12 cellular contexts compared by ENCODE assay signal in genomic region chr4:73086095-73086869, GRCh38. TPM values are rescaled to one million over a fixed set of nuclear protein-coding genes. Genes with fewer than 3 reads are reported as not detected.
DNase-seq lines count a peak whose midpoint lies in the region; ATAC-seq, FAIRE-seq and TF ChIP-seq lines count a peak whose summit lies in the region.
"Had no signal": no experiment of that assay in that cellular context is flagged by ENCODE, and none has a peak within 500 bp of the region (broad histone marks: within the 10 kb centered on the region; RNA-seq: fewer than 3 reads in every experiment).

No MANE protein-coding gene starts in this region.

- WGBS in pancreas, 2 donors: 41 to 44% methylated on average over 6 of the region's 6 CpGs
- 69 to 78% (median 74%) methylated on average over 6 of the region's 6 CpGs for WGBS in psoas muscle, 3 donors

- H3K36me3 Mint-ChIP-seq in activated CD4-positive, alpha-beta memory T cell treated with anti-CD3 and anti-CD28 coated beads, Interleukin-2, amount 10 ng/mL, durations not matched to agents 7 days and 5 days (ENCODE audit: low read depth): peaks cover 46% of the 10 kb centered on the region
- peaks cover 35% of the 10 kb centered on the region for H3K36me3 Mint-ChIP-seq in activated CD4-positive, alpha-beta memory T cell treated with anti-CD3 and anti-CD28 coated beads for 36 hours
- H3K36me3 Mint-ChIP-seq in effector memory CD8-positive, alpha-beta T cell (ENCODE audit: insufficient read depth): peaks cover 24% of the 10 kb centered on the region

- no peaks in the 10 kb centered on the region for H4K20me1 ChIP-seq in MM.1S (ENCODE audit: insufficient read depth, low read length)

- H3K27me3 Mint-ChIP-seq in activated CD4-positive, alpha-beta memory T cell treated with anti-CD3 and anti-CD28 coated beads, Interleukin-2, amount 10 ng/mL, durations not matched to agents 7 days and 5 days: no peaks in the 10 kb centered on the region
- no peaks in the 10 kb centered on the region for H3K27me3 Mint-ChIP-seq in activated CD4-positive, alpha-beta memory T cell treated with anti-CD3 and anti-CD28 coated beads for 36 hours
- no peaks in the 10 kb centered on the region for H3K27me3 Mint-ChIP-seq in effector memory CD8-positive, alpha-beta T cell
- H3K27me3 Mint-ChIP-seq: type B pancreatic cell had no signal

- peak overlapping the region; percentile 63 for H3K4me3 Mint-ChIP-seq in activated CD4-positive, alpha-beta memory T cell treated with anti-CD3 and anti-CD28 coated beads, Interleukin-2, amount 10 ng/mL, durations not matched to agents 7 days and 5 days
- no peak overlapping the region for H3K4me3 Mint-ChIP-seq in activated CD4-positive, alpha-beta memory T cell treated with anti-CD3 and anti-CD28 coated beads for 36 hours
- H3K4me3 Mint-ChIP-seq in effector memory CD8-positive, alpha-beta T cell: peak overlapping the region; percentile 69 to 75
- H3K4me3 Mint-ChIP-seq: type B pancreatic cell had no signal

- peak overlapping the region; percentile 67 for H3K4me2 ChIP-seq in MM.1S (ENCODE audit: low read depth, low read length)

- POLR2A ChIA-PET in activated CD4-positive, alpha-beta memory T cell treated with anti-CD3 and anti-CD28 coated beads, Interleukin-2, amount 10 ng/mL, durations not matched to agents 7 days and 5 days (lab: Charles Lee): interaction anchor here (1.3 to 1.9 kb wide), 3 partner anchors 16 to 172 kb away, joined by 4 to 5 read pairs (median 4); partner anchors contain the start of gene ANKRD17
- POLR2A ChIA-PET in activated CD4-positive, alpha-beta memory T cell treated with anti-CD3 and anti-CD28 coated beads for 36 hours (lab: Charles Lee): no interaction called here

- CTCF ChIA-PET in activated CD4-positive, alpha-beta memory T cell treated with anti-CD3 and anti-CD28 coated beads, Interleukin-2, amount 10 ng/mL, durations not matched to agents 7 days and 5 days (lab: Charles Lee): interaction anchor here (1.1 to 1.4 kb wide), 3 partner anchors 17 to 172 kb away, joined by 3 to 6 read pairs (median 6); partner anchors contain the start of genes ANKRD17 and COX18
- CTCF ChIA-PET in activated CD4-positive, alpha-beta memory T cell treated with anti-CD3 and anti-CD28 coated beads for 36 hours (lab: Charles Lee): no interaction called here

- H3K27ac ChIP-seq in MM.1S (ENCODE audit: low read length) (peak overlapping the region; percentile 73; the same call in 1 of the 2 replicates), pancreas (no peak overlapping the region), psoas muscle (no peak overlapping the region)
- H3K27ac ChIP-seq: RWPE1 had no signal

- H3K4me1 ChIP-seq in MM.1S (ENCODE audit: low read length) (peaks cover 13% of the 10 kb centered on the region), pancreas (peaks cover 9 to 12% (median 10%) of the 10 kb centered on the region in 3 donors), psoas muscle (no peaks in the 10 kb centered on the region)

- FAIRE-seq in pancreas (lab: Jason Lieb, UNC): peak; percentile 88

- H3K79me2 ChIP-seq in MM.1S (ENCODE audit: low read length): peaks cover 30% of the 10 kb centered on the region

- H3K27me3 ChIP-seq in MM.1S (replicated peaks; ENCODE audit: insufficient read depth, low read length): no peaks in the 10 kb centered on the region
- no peaks in the 10 kb centered on the region for H3K27me3 ChIP-seq in pancreas
- H3K27me3 ChIP-seq in psoas muscle (ENCODE audit: insufficient read depth in 3 of 3, low read length in 2 of 3): no peaks in the 10 kb centered on the region

- no peak for DNase-seq in activated CD4-positive, alpha-beta memory T cell treated with anti-CD3 and anti-CD28 coated beads, Interleukin-2, amount 10 ng/mL, durations not matched to agents 7 days and 5 days
- no peak for DNase-seq in activated CD4-positive, alpha-beta memory T cell treated with anti-CD3 and anti-CD28 coated beads for 36 hours
- DNase-seq in MM.1S (peak; percentile 71), pancreas (no peak), NCI-H748 treated with DMSO at 0.1 percent for 48 hours (lab: John Stamatoyannopoulos, UW) (no peak), NCI-H1694 treated with DMSO at 0.1 percent for 48 hours (lab: John Stamatoyannopoulos, UW) (no peak), psoas muscle (no peak)
- no peak for DNase-seq in effector memory CD8-positive, alpha-beta T cell
- DNase-seq: EL, erythroblast had no signal

- H3K36me3 ChIP-seq in MM.1S (replicated peaks; ENCODE audit: insufficient read depth, low read length) (no peaks in the 10 kb centered on the region), pancreas (peaks cover 0 to 16% (median 4%) of the 10 kb centered on the region in 3 donors), psoas muscle (ENCODE audit: insufficient read depth in 1 of 2, low read depth in 1 of 2) (peaks cover 8 to 79% of the 10 kb centered on the region in 2 donors)

- peaks cover 3% of the 10 kb centered on the region for H3F3A ChIP-seq in MM.1S (ENCODE audit: insufficient read depth, low read length)

- peaks cover 8% of the 10 kb centered on the region for H3K4me1 Mint-ChIP-seq in activated CD4-positive, alpha-beta memory T cell treated with anti-CD3 and anti-CD28 coated beads, Interleukin-2, amount 10 ng/mL, durations not matched to agents 7 days and 5 days
- peaks cover 15% of the 10 kb centered on the region for H3K4me1 Mint-ChIP-seq in activated CD4-positive, alpha-beta memory T cell treated with anti-CD3 and anti-CD28 coated beads for 36 hours (ENCODE audit: low read depth)
- H3K4me1 Mint-ChIP-seq in effector memory CD8-positive, alpha-beta T cell (ENCODE audit: low read depth in 2 of 2): peaks cover 5 to 8% of the 10 kb centered on the region in 2 donors

- H3K4me3 ChIP-seq in MM.1S (ENCODE audit: low read length) (peak overlapping the region; percentile 22), pancreas (no peak overlapping the region), psoas muscle (no peak overlapping the region)

- no peaks in the 10 kb centered on the region for H3K9me2 ChIP-seq in MM.1S (replicated peaks; ENCODE audit: insufficient read depth, low read length)

- H3K9me3 Mint-ChIP-seq in activated CD4-positive, alpha-beta memory T cell treated with anti-CD3 and anti-CD28 coated beads, Interleukin-2, amount 10 ng/mL, durations not matched to agents 7 days and 5 days: no peaks in the 10 kb centered on the region
- no peaks in the 10 kb centered on the region for H3K9me3 Mint-ChIP-seq in activated CD4-positive, alpha-beta memory T cell treated with anti-CD3 and anti-CD28 coated beads for 36 hours
- no peaks in the 10 kb centered on the region for H3K9me3 Mint-ChIP-seq in effector memory CD8-positive, alpha-beta T cell
- H3K9me3 Mint-ChIP-seq: type B pancreatic cell had no signal

- peak; percentile 73 for ATAC-seq in effector memory CD8-positive, alpha-beta T cell (replicated peaks)
- ATAC-seq in pancreas (peak in 2 of 4 donors; percentile 22 to 40), psoas muscle (no peak)

- TF ChIP-seq CTCF in MM.1S (IDR thresholded peaks at IDR 0.05; ENCODE audit: low read length) (no peak), pancreas (IDR thresholded peaks at IDR 0.05) (no peak), psoas muscle (IDR thresholded peaks at IDR 0.05) (no peak)

- peak overlapping the region; percentile 40; the same call in 1 of the 2 replicates for H3K9ac ChIP-seq in MM.1S (ENCODE audit: low read length)

- H3K27ac Mint-ChIP-seq in activated CD4-positive, alpha-beta memory T cell treated with anti-CD3 and anti-CD28 coated beads, Interleukin-2, amount 10 ng/mL, durations not matched to agents 7 days and 5 days: peak overlapping the region; percentile 56
- no peak overlapping the region for H3K27ac Mint-ChIP-seq in activated CD4-positive, alpha-beta memory T cell treated with anti-CD3 and anti-CD28 coated beads for 36 hours
- H3K27ac Mint-ChIP-seq in effector memory CD8-positive, alpha-beta T cell: peak overlapping the region; percentile 91 to 94
- H3K27ac Mint-ChIP-seq: type B pancreatic cell had no signal

- H2AFZ ChIP-seq in MM.1S (ENCODE audit: low read length): no peak overlapping the region

- H3K9me3 ChIP-seq in MM.1S (replicated peaks; ENCODE audit: insufficient read depth, low read length) (no peaks in the 10 kb centered on the region), pancreas (no peaks in the 10 kb centered on the region), psoas muscle (no peaks in the 10 kb centered on the region)

- intact Hi-C loops in activated CD4-positive, alpha-beta memory T cell treated with anti-CD3 and anti-CD28 coated beads for 36 hours (cut with micrococcal nuclease): loop anchor here (2.0 kb wide), 1 partner anchor 17 kb away; the partner anchor contains the start of gene COX18
- intact Hi-C loops in pancreas (cut with DNase I) (no loop called here), psoas muscle (cut with DNase I) (no loop called here)

RNA-seq across cellular contexts. Expression of gene COX18, which starts 16.8 kb away (rescaled TPM):
- total RNA-seq in activated CD4-positive, alpha-beta memory T cell treated with anti-CD3 and anti-CD28 coated beads, Interleukin-2, amount 10 ng/mL, durations not matched to agents 7 days and 5 days: 10 to 100 TPM; 14.5 to 14.9 TPM
- 10 to 100 TPM; 18.6 to 20.6 TPM for total RNA-seq in activated CD4-positive, alpha-beta memory T cell treated with anti-CD3 and anti-CD28 coated beads for 36 hours
- 1 to 10 TPM; 6.3 to 9.6 (median 7.7) TPM for total RNA-seq in pancreas
- polyA plus RNA-seq in pancreas: 1 to 10 TPM; 4.7 to 5.3 TPM
- total RNA-seq in psoas muscle: 1 to 10 TPM; 5.8 to 9.2 (median 9.0) TPM
- 10 to 100 TPM in 1 of 3 donors, 1 to 10 TPM in 2; 5.2 to 16.5 (median 6.2) TPM for polyA plus RNA-seq in psoas muscle
